Comparison of ENCODE assay signal across 7 cellular contexts in genomic region chr18:61893304-61893970, GRCh38. TPM values are rescaled to one million over a fixed set of nuclear protein-coding genes. Genes with fewer than 3 reads are reported as not detected.
DNase-seq lines count a peak whose midpoint lies in the region; ATAC-seq and TF ChIP-seq lines count a peak whose summit lies in the region.

No MANE protein-coding gene starts in this region.

- no peak overlapping the region for H3K27ac Mint-ChIP-seq in activated naive CD8-positive, alpha-beta T cell treated with anti-CD3 and anti-CD28 coated beads, Interleukin-2, amount 10 ng/mL, durations not matched to agents 7 days and 5 days

- H3K36me3 Mint-ChIP-seq in activated naive CD8-positive, alpha-beta T cell treated with anti-CD3 and anti-CD28 coated beads, Interleukin-2, amount 10 ng/mL, durations not matched to agents 7 days and 5 days: no peaks in the 10 kb centered on the region

- no peaks in the 10 kb centered on the region for H3K36me3 ChIP-seq in OCI-LY1 (ENCODE audit: insufficient read depth, low read length)

- H3K4me1 Mint-ChIP-seq in activated naive CD8-positive, alpha-beta T cell treated with anti-CD3 and anti-CD28 coated beads, Interleukin-2, amount 10 ng/mL, durations not matched to agents 7 days and 5 days: peaks cover 6% of the 10 kb centered on the region

- no peak for TF ChIP-seq CTCF in OCI-LY1 (IDR thresholded peaks at IDR 0.05; ENCODE audit: low read length)

- peak overlapping the region; percentile 88 for H3K4me2 ChIP-seq in OCI-LY1 (ENCODE audit: low read length)

- POLR2A ChIA-PET in activated naive CD8-positive, alpha-beta T cell treated with anti-CD3 and anti-CD28 coated beads, Interleukin-2, amount 10 ng/mL, durations not matched to agents 7 days and 5 days (lab: Charles Lee): no interaction called here

- H3K4me3 Mint-ChIP-seq in activated naive CD8-positive, alpha-beta T cell treated with anti-CD3 and anti-CD28 coated beads, Interleukin-2, amount 10 ng/mL, durations not matched to agents 7 days and 5 days: peak overlapping the region; percentile 80

- peaks cover 52% of the 10 kb centered on the region for H3K27me3 Mint-ChIP-seq in activated naive CD8-positive, alpha-beta T cell treated with anti-CD3 and anti-CD28 coated beads, Interleukin-2, amount 10 ng/mL, durations not matched to agents 7 days and 5 days

- H3K9me3 ChIP-seq in OCI-LY1 (ENCODE audit: low read length): no peaks in the 10 kb centered on the region

- no peak overlapping the region for H3K27ac ChIP-seq in OCI-LY1 (ENCODE audit: low read depth, low read length, poor library complexity, severe bottlenecking)

- H3K4me1 ChIP-seq in OCI-LY1 (ENCODE audit: insufficient read depth, low read length, severe bottlenecking): peaks cover 7% of the 10 kb centered on the region

- peak; percentile 3 for ATAC-seq in GM18519 (IDR thresholded peaks at IDR 0.05; ENCODE audit: low FRiP score, unreplicated experiment)
- peak; percentile 15 for ATAC-seq in HG02938 (IDR thresholded peaks at IDR 0.05; ENCODE audit: unreplicated experiment)
- ATAC-seq in activated naive CD8-positive, alpha-beta T cell treated with anti-CD3 and anti-CD28 coated beads, Interleukin-2, amount 10 ng/mL, durations not matched to agents 7 days and 5 days (ENCODE audit: low read depth): no peak
- ATAC-seq in left cardiac atrium: peak; percentile 51 to 58

- peak overlapping the region; percentile 67 for H3K4me3 ChIP-seq in OCI-LY1 (ENCODE audit: low read depth, low read length, poor library complexity, severe bottlenecking)

- intact Hi-C loops in left cardiac atrium (cut with DNase I) (loop anchor here (5.0 to 10.0 kb wide), 3 partner anchors 149 to 311 kb away; no protein-coding TSS in a partner anchor), posterior cingulate gyrus (cut with DNase I) (loop anchor here (10.0 kb wide), 2 partner anchors 241 to 569 kb away; no protein-coding TSS in a partner anchor)

- H2AFZ ChIP-seq in OCI-LY1 (ENCODE audit: low read length): no peak overlapping the region

- no peaks in the 10 kb centered on the region for H3K27me3 ChIP-seq in OCI-LY1 (ENCODE audit: insufficient read depth, low read length)

- no peaks in the 10 kb centered on the region for H3K9me3 Mint-ChIP-seq in activated naive CD8-positive, alpha-beta T cell treated with anti-CD3 and anti-CD28 coated beads, Interleukin-2, amount 10 ng/mL, durations not matched to agents 7 days and 5 days

- H3K9ac ChIP-seq in OCI-LY1 (ENCODE audit: low read length): peak overlapping the region; percentile 52; the same call in 1 of the 2 replicates

- H3K9me2 ChIP-seq in OCI-LY1 (ENCODE audit: low read depth, low read length): no peaks in the 10 kb centered on the region

- H3K79me2 ChIP-seq in OCI-LY1 (ENCODE audit: insufficient read depth, low read length): no peaks in the 10 kb centered on the region

- no peaks in the 10 kb centered on the region for H4K20me1 ChIP-seq in OCI-LY1 (ENCODE audit: insufficient read depth, low read length)

- peak; percentile 45 for DNase-seq in activated naive CD8-positive, alpha-beta T cell treated with anti-CD3 and anti-CD28 coated beads, Interleukin-2, amount 10 ng/mL, durations not matched to agents 7 days and 5 days
- peak; percentile 65 for DNase-seq in left cardiac atrium
- DNase-seq in posterior cingulate gyrus: peak; percentile 19 to 93 (median 47)
- DNase-seq in SIG-M5 (lab: John Stamatoyannopoulos, UW): no peak

- H3F3A ChIP-seq in OCI-LY1 (ENCODE audit: insufficient read depth, low read length): no peaks in the 10 kb centered on the region

RNA-seq across cellular contexts. Expression of gene RNF152, which starts 0.6 kb away (rescaled TPM):
- total RNA-seq in activated naive CD8-positive, alpha-beta T cell treated with anti-CD3 and anti-CD28 coated beads, Interleukin-2, amount 10 ng/mL, durations not matched to agents 7 days and 5 days: under 1 TPM; 0.17 to 0.23 TPM
- 10 to 100 TPM; 11.0 to 11.8 TPM for total RNA-seq in left cardiac atrium

Comparison
In these comparisons a context has a peak if more than half of its experiments do, and no peak if none do; other contexts are left out.
1. RNA of gene RNF152, which starts 0.6 kb away (total RNA-seq): 11.0 to 11.8 TPM in left cardiac atrium; 0.17 to 0.23 TPM in activated naive CD8-positive, alpha-beta T cell treated with anti-CD3 and anti-CD28 coated beads, Interleukin-2, amount 10 ng/mL, durations not matched to agents 7 days and 5 days; every median in the first group is over 4 times any median in the second.